Comparison of ENCODE assay signal across 13 cellular contexts in the genomic region with DNA sequence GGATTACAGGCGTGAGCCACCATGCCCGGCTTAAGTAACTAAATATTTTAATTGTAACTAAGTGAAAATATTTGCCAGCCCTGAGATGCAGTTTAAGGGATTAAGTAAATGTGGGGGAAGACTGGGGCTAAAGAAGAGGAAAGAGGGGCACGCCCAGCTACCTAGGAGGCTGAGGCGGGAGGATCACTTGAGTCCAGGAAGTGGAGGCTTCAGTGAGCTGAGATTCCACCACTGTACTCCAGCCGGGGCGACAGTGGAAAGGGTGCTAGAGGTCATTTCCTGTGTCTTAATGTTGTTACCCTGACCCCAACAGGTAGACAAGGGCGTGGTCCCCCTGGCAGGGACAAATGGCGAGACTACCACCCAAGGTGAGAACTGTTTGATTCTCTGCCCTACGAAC. TPM values are rescaled to one million over a fixed set of nuclear protein-coding genes. Genes with fewer than 3 reads are reported as not detected.
DNase-seq lines count a peak whose midpoint lies in the region; ATAC-seq and TF ChIP-seq lines count a peak whose summit lies in the region.
"Had no signal": no experiment of that assay in that cellular context is flagged by ENCODE, and none has a peak within 500 bp of the region (broad histone marks: within the 10 kb centered on the region; RNA-seq: fewer than 3 reads in every experiment).

No MANE protein-coding gene starts in this region.

- intact Hi-C loops in esophagus muscularis mucosa (cut with DNase I) = no loop called here
- intact Hi-C loops in stomach (cut with DNase I; ENCODE audit: low total_unique reads) = no loop called here

- 74% methylated on average over 8 of the region's 9 CpGs for WGBS in esophagus muscularis mucosa
- 68 to 83% (median 79%) methylated on average over 9 of the region's 9 CpGs for WGBS in stomach, 5 donors

- H3K9me3 ChIP-seq in esophagus muscularis mucosa (no peaks in the 10 kb centered on the region), stomach (no peaks in the 10 kb centered on the region)
- H3K9me3 ChIP-seq: SJSA1 had no signal

- H3K27ac ChIP-seq in VCaP (peak overlapping the region; percentile 93; the same call in 1 of the 2 replicates), esophagus muscularis mucosa (replicated peaks in 1 of 4) (peak overlapping the region; percentile 98 to 100 (median 99)), stomach (peak overlapping the region in 4 of 5 donors; percentile 38 to 98 (median 96))
- H3K27ac ChIP-seq: SJSA1 had no signal

- H3K27me3 ChIP-seq in esophagus muscularis mucosa (no peaks in the 10 kb centered on the region), stomach (no peaks in the 10 kb centered on the region)
- H3K27me3 ChIP-seq: SJSA1 had no signal

- no peaks in the 10 kb centered on the region for H3K27me3 Mint-ChIP-seq in activated T-cell treated with anti-CD3 and anti-CD28 coated beads, Interleukin-2, amount 50 U/mL, for 4 hours (ENCODE audit: low read depth)

- H3K9me3 Mint-ChIP-seq in activated T-cell treated with anti-CD3 and anti-CD28 coated beads, Interleukin-2, amount 50 U/mL, for 4 hours = no peaks in the 10 kb centered on the region

- H3K4me1 ChIP-seq in esophagus muscularis mucosa = peaks cover 45 to 67% (median 63%) of the 10 kb centered on the region in 4 donors
- peaks cover 46 to 69% (median 57%) of the 10 kb centered on the region in 4 donors for H3K4me1 ChIP-seq in stomach

- peaks cover 55 to 67% (median 64%) of the 10 kb centered on the region in 4 donors for H3K36me3 ChIP-seq in esophagus muscularis mucosa
- peaks cover 62 to 68% (median 65%) of the 10 kb centered on the region in 4 donors for H3K36me3 ChIP-seq in stomach

- TF ChIP-seq CTCF in VCaP (conservative IDR thresholded peaks at IDR 0.05) (no peak), esophagus muscularis mucosa (IDR thresholded peaks at IDR 0.05) (no peak), stomach (IDR thresholded peaks at IDR 0.05) (no peak)

- TF ChIP-seq EP300 in esophagus muscularis mucosa (IDR thresholded peaks at IDR 0.05) (no peak), stomach (IDR thresholded peaks at IDR 0.05) (no peak)

- DNase-seq in activated T-cell treated with anti-CD3 and anti-CD28 coated beads, Interleukin-2, amount 50 U/mL, for 4 hours = no peak
- DNase-seq in activated T-cell treated with anti-CD3 and anti-CD28 coated beads, Interleukin-2, amount 50 U/mL, for 1 hour = no peak
- no peak for DNase-seq in esophagus muscularis mucosa (ENCODE audit: extremely low spot score)
- DNase-seq in stomach = no peak
- DNase-seq in activated gamma-delta T cell treated with Interleukin-2 at 50 U/mL for 16 hours = no peak
- no peak for DNase-seq in central memory CD4-positive, alpha-beta T cell
- DNase-seq: C1 segment of cervical spinal cord, NCI-H1694 treated with DMSO at 0.1 percent for 48 hours had no signal

- no peak for ATAC-seq in activated T-cell treated with anti-CD3 and anti-CD28 coated beads, Interleukin-2, amount 50 U/mL, for 4 hours
- no peak for ATAC-seq in HG02571 (IDR thresholded peaks at IDR 0.05; ENCODE audit: unreplicated experiment)

- H3K4me3 Mint-ChIP-seq in activated T-cell treated with anti-CD3 and anti-CD28 coated beads, Interleukin-2, amount 50 U/mL, for 4 hours = peak overlapping the region; percentile 40

- peaks cover 41% of the 10 kb centered on the region for H3K36me3 Mint-ChIP-seq in activated T-cell treated with anti-CD3 and anti-CD28 coated beads, Interleukin-2, amount 50 U/mL, for 4 hours (ENCODE audit: insufficient read depth)

- peaks cover 34% of the 10 kb centered on the region for H3K4me1 Mint-ChIP-seq in activated T-cell treated with anti-CD3 and anti-CD28 coated beads, Interleukin-2, amount 50 U/mL, for 4 hours (ENCODE audit: low read depth)

- H3K4me3 ChIP-seq in esophagus muscularis mucosa (peak overlapping the region in 2 of 4 donors; percentile 92 to 99), stomach (peak overlapping the region in 2 of 4 donors; percentile 75 to 96)

- TF ChIP-seq POLR2A in esophagus muscularis mucosa (IDR thresholded peaks at IDR 0.05; ENCODE audit: low read depth) (no peak), stomach (IDR thresholded peaks at IDR 0.05) (no peak)

RNA-seq across cellular contexts. Expression of a gene that starts 2.8 kb away (rescaled TPM):
- 1,000 to 10,000 TPM; 2,101 to 2,362 (median 2,220) TPM for total RNA-seq in activated T-cell treated with anti-CD3 and anti-CD28 coated beads, Interleukin-2, amount 50 U/mL, for 4 hours
- total RNA-seq in esophagus muscularis mucosa = 1,000 to 10,000 TPM; 1,300 to 1,765 (median 1,454) TPM
- total RNA-seq in stomach = 1,000 to 10,000 TPM in 1 of 5 donors, 100 to 1,000 TPM in 4; 180 to 2,515 (median 698) TPM
- polyA plus RNA-seq in stomach = 1,000 to 10,000 TPM in 1 of 3 donors, 100 to 1,000 TPM in 2; 740 to 1,310 (median 887) TPM

RNA-seq across cellular contexts. Expression of a gene that starts 7.5 kb away (rescaled TPM):
- total RNA-seq in activated T-cell treated with anti-CD3 and anti-CD28 coated beads, Interleukin-2, amount 50 U/mL, for 4 hours = 100 to 1,000 TPM; 147 to 164 (median 152) TPM
- total RNA-seq in esophagus muscularis mucosa (10 to 100 TPM; 43.6 to 61.3 (median 51.5) TPM), stomach (10 to 100 TPM; 21.4 to 86.1 (median 63.6) TPM)
- polyA plus RNA-seq in stomach = 100 to 1,000 TPM in 1 of 3 donors, 10 to 100 TPM in 2; 76.1 to 118 (median 93.3) TPM

RNA-seq across cellular contexts. Expression of a gene that starts 23.4 kb away (rescaled TPM):
- total RNA-seq in activated T-cell treated with anti-CD3 and anti-CD28 coated beads, Interleukin-2, amount 50 U/mL, for 4 hours = under 1 TPM; 0.33 to 0.87 (median 0.48) TPM
- total RNA-seq in esophagus muscularis mucosa (1 to 10 TPM in 1 of 4 donors, under 1 TPM in 3; 0.42 to 1.3 (median 0.67) TPM), stomach (10 to 100 TPM in 1 of 5 donors, 1 to 10 TPM in 1, not detected in 3; 3.8 to 25.0 TPM)
- polyA plus RNA-seq in stomach = 1 to 10 TPM; 1.1 to 2.5 (median 2.1) TPM
- total RNA-seq: H4, SJSA1 had no signal

RNA-seq across cellular contexts. Expression of a gene that starts 27.7 kb away (rescaled TPM):
- 1 to 10 TPM; 4.4 to 7.2 (median 6.1) TPM for total RNA-seq in activated T-cell treated with anti-CD3 and anti-CD28 coated beads, Interleukin-2, amount 50 U/mL, for 4 hours
- 100 to 1,000 TPM in 3 of 4 donors, 10 to 100 TPM in 1; 72.7 to 222 (median 154) TPM for total RNA-seq in esophagus muscularis mucosa
- total RNA-seq in stomach = 100 to 1,000 TPM in 1 of 5 donors, 10 to 100 TPM in 4; 13.9 to 116 (median 37.9) TPM
- polyA plus RNA-seq in stomach = 100 to 1,000 TPM; 103 to 162 (median 111) TPM

RNA-seq across cellular contexts. Expression of a gene that starts 37.3 kb away (rescaled TPM):
- under 1 TPM; 0.22 to 0.33 (median 0.32) TPM for total RNA-seq in activated T-cell treated with anti-CD3 and anti-CD28 coated beads, Interleukin-2, amount 50 U/mL, for 4 hours
- under 1 TPM in 1 of 4 donors, not detected in 3; 0.23 TPM for total RNA-seq in esophagus muscularis mucosa
- total RNA-seq in stomach = under 1 TPM in 1 of 5 donors, not detected in 4; 0.92 TPM
- under 1 TPM in 1 of 3 donors, not detected in 2; 0.18 TPM for polyA plus RNA-seq in stomach
- total RNA-seq: lower leg skin had no signal
